In the genomic region with DNA sequence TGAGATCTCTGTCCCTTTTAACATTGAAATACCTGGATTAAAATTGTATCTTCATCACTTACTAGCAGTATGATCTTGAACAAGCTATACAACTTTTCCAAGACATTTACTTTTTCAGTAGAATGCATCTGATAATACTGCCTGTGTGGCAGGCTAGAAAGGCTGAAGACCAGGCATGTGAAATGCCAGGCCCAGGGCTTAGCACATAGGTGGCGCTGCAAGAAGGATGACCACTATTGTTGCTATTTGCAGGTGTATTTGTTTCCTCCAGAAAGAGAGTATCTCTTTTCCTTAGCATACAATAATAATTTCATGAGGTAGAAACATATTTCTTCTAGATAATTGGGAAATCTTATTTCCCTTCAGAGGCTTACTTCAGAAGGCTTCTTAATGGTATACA, we compare ENCODE assay signal across 25 cellular contexts.
DNase-seq lines count a peak whose midpoint lies in the region; ATAC-seq and TF ChIP-seq lines count a peak whose summit lies in the region.
"Had no signal": no experiment of that assay in that cellular context is flagged by ENCODE, and none has a peak within 500 bp of the region (broad histone marks: within the 10 kb centered on the region; RNA-seq: fewer than 3 reads in every experiment).

No MANE protein-coding gene starts in this region.

- H3F3A ChIP-seq in DOHH2 (ENCODE audit: control insufficient read depth, insufficient read depth) = no peaks in the 10 kb centered on the region

- H3K4me2 ChIP-seq in DOHH2 (ENCODE audit: low read length) = no peak overlapping the region

- no peaks in the 10 kb centered on the region for H3K79me2 ChIP-seq in DOHH2 (ENCODE audit: control insufficient read depth, low read length)
- H3K79me2 ChIP-seq: parathyroid adenoma had no signal

- peak; percentile 32 for TF ChIP-seq CTCF in DOHH2 (IDR thresholded peaks at IDR 0.05; ENCODE audit: low read depth, low read length, poor library complexity, severe bottlenecking)
- TF ChIP-seq CTCF in astrocyte of the spinal cord (IDR thresholded peaks at IDR 0.05; ENCODE audit: low read depth, low read length) = peak; percentile 6

- in situ Hi-C loops in astrocyte of the spinal cord (cut with HindIII; ENCODE audit: low sequenced_read_pairs) = no loop called here

- no peaks in the 10 kb centered on the region for H3K9me2 ChIP-seq in DOHH2 (replicated peaks; ENCODE audit: control insufficient read depth, low read length)

- 0 out of 2 replicates have a peak, but pooled peaks have one; percentile 4 for TF ChIP-seq RAD21 in Ishikawa (IDR thresholded peaks at IDR 0.05; ENCODE audit: low read depth)

- no peak for ATAC-seq in HG03139 (IDR thresholded peaks at IDR 0.05; ENCODE audit: unreplicated experiment)
- ATAC-seq: activated CD8-positive, alpha-beta T cell treated with anti-CD3 and anti-CD28 coated beads for 36 hours; stimulated activated naive CD8-positive, alpha-beta T cell treated with anti-CD3 and anti-CD28 coated beads, Interleukin-15, Interleukin-2, amounts not matched to agents 100 U/mL and 50 U/mL, for 24 hours had no signal

- no peak for TF ChIP-seq EP300 in Ishikawa (IDR thresholded peaks at IDR 0.05; ENCODE audit: borderline replicate concordance)

- DNase-seq in astrocyte of the spinal cord (ENCODE audit: low read depth, low spot score) = no peak
- peak; percentile 59 for DNase-seq in islet precursor cell
- no peak for DNase-seq in NCI-H146 (lab: John Stamatoyannopoulos, UW)
- DNase-seq in DMS53 (lab: John Stamatoyannopoulos, UW) = no peak
- DNase-seq in activated CD4-positive, alpha-beta T cell treated with anti-CD3 and anti-CD28 coated beads for 4 hours = no peak
- DNase-seq: activated B cell treated with CpG ODN at 0.5 μM for 24 hours; activated CD8-positive, alpha-beta T cell treated with anti-CD3 and anti-CD28 coated beads for 36 hours; activated naive CD4-positive, alpha-beta T cell; activated T-cell treated with anti-CD3 and anti-CD28 coated beads, Interleukin-2, amount 50 U/mL, for 1 hour; CD8-positive, alpha-beta memory T cell; effector memory CD4-positive, alpha-beta T cell; head of caudate nucleus; immature natural killer cell; naive B cell; NCI-H1105 treated with DMSO at 0.1 percent for 48 hours; NCI-H526; SJCRH30; stimulated activated CD4-positive, alpha-beta T cell treated with anti-CD3 and anti-CD28 coated beads, Interleukin-1b, Interleukin-23, amount 100 ng/mL, for 48 hours; stimulated activated naive CD8-positive, alpha-beta T cell treated with anti-CD3 and anti-CD28 coated beads, Interleukin-15, Interleukin-2, amounts not matched to agents 100 U/mL and 50 U/mL, for 24 hours; T-helper 2 cell; transverse colon had no signal

- H3K4me3 ChIP-seq in DOHH2 (ENCODE audit: low read length) (no peak overlapping the region), astrocyte of the spinal cord (ENCODE audit: low read depth, low read length) (no peak overlapping the region)
- H3K4me3 ChIP-seq: SJCRH30, transverse colon had no signal

- H3K27ac ChIP-seq in DOHH2 (ENCODE audit: low read depth, low read length) = no peak overlapping the region
- H3K27ac ChIP-seq: parathyroid adenoma, SJCRH30, transverse colon had no signal

- no peaks in the 10 kb centered on the region for H3K9me3 ChIP-seq in DOHH2 (ENCODE audit: control insufficient read depth, insufficient read depth, low read length)
- H3K9me3 ChIP-seq: SJCRH30, transverse colon had no signal

- H3K27me3 ChIP-seq in DOHH2 (ENCODE audit: control insufficient read depth, low read length) = no peaks in the 10 kb centered on the region
- H3K27me3 ChIP-seq: SJCRH30, transverse colon had no signal

- H3K4me1 ChIP-seq in DOHH2 (ENCODE audit: control insufficient read depth, low read length) = no peaks in the 10 kb centered on the region
- H3K4me1 ChIP-seq: parathyroid adenoma, SJCRH30, transverse colon had no signal

- no peaks in the 10 kb centered on the region for H3K36me3 ChIP-seq in DOHH2 (ENCODE audit: control insufficient read depth, low read length)
- H3K36me3 ChIP-seq: SJCRH30, transverse colon had no signal

- no peaks in the 10 kb centered on the region for H4K20me1 ChIP-seq in DOHH2 (ENCODE audit: control insufficient read depth, insufficient read depth, low read depth, low read length)

TF ChIP-seq in Ishikawa, 13 proteins besides CTCF, POLR2A, EP300 and RAD21:
- no peak for TF ChIP-seq TCF12 (IDR thresholded peaks at IDR 0.05; ENCODE audit: low read depth)
- no peak for TF ChIP-seq EGR1 (IDR thresholded peaks at IDR 0.05)
- TF ChIP-seq NFIC (IDR thresholded peaks at IDR 0.05) = no peak
- TF ChIP-seq, protein P1, sequence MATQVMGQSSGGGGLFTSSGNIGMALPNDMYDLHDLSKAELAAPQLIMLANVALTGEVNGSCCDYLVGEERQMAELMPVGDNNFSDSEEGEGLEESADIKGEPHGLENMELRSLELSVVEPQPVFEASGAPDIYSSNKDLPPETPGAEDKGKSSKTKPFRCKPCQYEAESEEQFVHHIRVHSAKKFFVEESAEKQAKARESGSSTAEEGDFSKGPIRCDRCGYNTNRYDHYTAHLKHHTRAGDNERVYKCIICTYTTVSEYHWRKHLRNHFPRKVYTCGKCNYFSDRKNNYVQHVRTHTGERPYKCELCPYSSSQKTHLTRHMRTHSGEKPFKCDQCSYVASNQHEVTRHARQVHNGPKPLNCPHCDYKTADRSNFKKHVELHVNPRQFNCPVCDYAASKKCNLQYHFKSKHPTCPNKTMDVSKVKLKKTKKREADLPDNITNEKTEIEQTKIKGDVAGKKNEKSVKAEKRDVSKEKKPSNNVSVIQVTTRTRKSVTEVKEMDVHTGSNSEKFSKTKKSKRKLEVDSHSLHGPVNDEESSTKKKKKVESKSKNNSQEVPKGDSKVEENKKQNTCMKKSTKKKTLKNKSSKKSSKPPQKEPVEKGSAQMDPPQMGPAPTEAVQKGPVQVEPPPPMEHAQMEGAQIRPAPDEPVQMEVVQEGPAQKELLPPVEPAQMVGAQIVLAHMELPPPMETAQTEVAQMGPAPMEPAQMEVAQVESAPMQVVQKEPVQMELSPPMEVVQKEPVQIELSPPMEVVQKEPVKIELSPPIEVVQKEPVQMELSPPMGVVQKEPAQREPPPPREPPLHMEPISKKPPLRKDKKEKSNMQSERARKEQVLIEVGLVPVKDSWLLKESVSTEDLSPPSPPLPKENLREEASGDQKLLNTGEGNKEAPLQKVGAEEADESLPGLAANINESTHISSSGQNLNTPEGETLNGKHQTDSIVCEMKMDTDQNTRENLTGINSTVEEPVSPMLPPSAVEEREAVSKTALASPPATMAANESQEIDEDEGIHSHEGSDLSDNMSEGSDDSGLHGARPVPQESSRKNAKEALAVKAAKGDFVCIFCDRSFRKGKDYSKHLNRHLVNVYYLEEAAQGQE (IDR thresholded peaks at IDR 0.05; ENCODE audit: low read depth) = no peak
- TF ChIP-seq, protein P2, sequence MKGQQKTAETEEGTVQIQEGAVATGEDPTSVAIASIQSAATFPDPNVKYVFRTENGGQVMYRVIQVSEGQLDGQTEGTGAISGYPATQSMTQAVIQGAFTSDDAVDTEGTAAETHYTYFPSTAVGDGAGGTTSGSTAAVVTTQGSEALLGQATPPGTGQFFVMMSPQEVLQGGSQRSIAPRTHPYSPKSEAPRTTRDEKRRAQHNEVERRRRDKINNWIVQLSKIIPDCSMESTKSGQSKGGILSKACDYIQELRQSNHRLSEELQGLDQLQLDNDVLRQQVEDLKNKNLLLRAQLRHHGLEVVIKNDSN (IDR thresholded peaks at IDR 0.05) = no peak
- no peak for TF ChIP-seq TEAD4 (IDR thresholded peaks at IDR 0.05)
- TF ChIP-seq, protein P3, sequence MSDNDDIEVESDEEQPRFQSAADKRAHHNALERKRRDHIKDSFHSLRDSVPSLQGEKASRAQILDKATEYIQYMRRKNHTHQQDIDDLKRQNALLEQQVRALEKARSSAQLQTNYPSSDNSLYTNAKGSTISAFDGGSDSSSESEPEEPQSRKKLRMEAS (IDR thresholded peaks at IDR 0.05) = no peak
- TF ChIP-seq ZBTB7A (IDR thresholded peaks at IDR 0.05; ENCODE audit: low read depth) = no peak
- no peak for TF ChIP-seq CEBPB (IDR thresholded peaks at IDR 0.05)
- no peak for TF ChIP-seq YY1 (IDR thresholded peaks at IDR 0.05; ENCODE audit: low read depth)
